8 cellular contexts compared by ENCODE assay signal in the genomic region with DNA sequence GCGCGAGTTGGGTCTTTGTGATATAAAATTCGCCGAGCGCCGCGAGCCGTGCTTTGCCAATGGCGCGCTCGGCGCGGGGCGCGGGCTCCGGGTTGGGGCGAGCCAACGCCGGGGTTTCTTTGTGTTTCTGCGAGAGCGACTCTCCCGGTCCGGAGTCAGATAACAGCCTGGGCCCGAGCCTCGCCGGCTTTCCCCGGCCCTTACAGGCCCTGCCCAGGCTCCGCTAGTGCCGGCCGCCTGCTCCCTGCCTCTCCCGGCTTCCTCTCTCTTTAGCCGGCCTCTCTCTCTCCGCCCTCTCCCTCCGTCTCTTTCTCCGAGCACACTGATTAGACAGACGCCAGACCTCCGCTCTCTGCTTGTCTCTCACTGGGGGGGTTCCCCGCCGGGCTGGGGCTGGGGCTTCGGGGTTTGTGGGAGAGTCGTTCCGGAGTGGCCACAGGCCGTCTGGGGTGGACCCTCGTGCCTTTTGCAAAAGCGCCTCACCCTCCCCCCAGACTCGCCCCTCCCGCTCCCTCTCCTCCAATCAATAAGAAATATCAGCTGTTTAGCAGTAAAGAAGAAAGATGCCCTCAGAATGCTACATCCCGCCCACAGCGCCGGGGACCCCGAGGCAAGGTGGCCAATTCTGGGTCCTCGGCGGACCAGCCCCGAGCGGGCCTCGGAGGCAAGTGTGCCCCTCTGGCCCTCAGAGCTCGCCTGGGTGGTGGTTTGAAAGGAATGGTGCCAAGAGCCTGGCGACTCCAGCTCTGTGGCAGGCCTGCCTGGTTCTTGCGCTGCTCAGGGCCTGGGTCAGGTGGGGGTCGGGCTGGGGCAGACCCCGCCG. TPM values are rescaled to one million over a fixed set of nuclear protein-coding genes. Genes with fewer than 3 reads are reported as not detected.
DNase-seq lines count a peak whose midpoint lies in the region; ATAC-seq and TF ChIP-seq lines count a peak whose summit lies in the region.

No MANE protein-coding gene starts in this region.

- H3K27me3 ChIP-seq in GM06990 (replicated peaks; ENCODE audit: control insufficient read depth, insufficient read depth, low read length) (no peaks in the 10 kb centered on the region), dorsolateral prefrontal cortex (peaks cover 10 to 96% (median 84%) of the 10 kb centered on the region in 45 donors), aorta (ENCODE audit: control insufficient read depth in 1 of 2, insufficient read depth in 2 of 2, low read length in 1 of 2) (no peaks in the 10 kb centered on the region)

- H3K27ac Mint-ChIP-seq in mesothelial cell of epicardium: peak overlapping the region; percentile 98

- ATAC-seq in aorta (ENCODE audit: low FRiP score): peak; percentile 31
- ATAC-seq in GM18870 (IDR thresholded peaks at IDR 0.05; ENCODE audit: unreplicated experiment): no peak

- TF ChIP-seq CTCF in GM06990 (IDR thresholded peaks at IDR 0.05; ENCODE audit: insufficient read depth, low read length, poor library complexity, severe bottlenecking) (no peak), dorsolateral prefrontal cortex (IDR thresholded peaks at IDR 0.05 in 54 of 56, conservative IDR thresholded peaks at IDR 0.05 in 2 of 56; ENCODE audit: low read depth in 1 of 56, partially characterized antibody in 56 of 56) (no peak), mesothelial cell of epicardium (IDR thresholded peaks at IDR 0.05; ENCODE audit: unreplicated experiment) (no peak)

- peaks cover 60% of the 10 kb centered on the region for H3K4me1 Mint-ChIP-seq in mesothelial cell of epicardium

- intact Hi-C loops in dorsolateral prefrontal cortex (cut with DNase I): no loop called here
- intact Hi-C loops in aorta (cut with DNase I): loop anchor here in 1 of 2 donors (5.0 to 10.0 kb wide), 2 partner anchors 731 to 869 kb away; no protein-coding TSS in a partner anchor

- H3K27me3 Mint-ChIP-seq in mesothelial cell of epicardium (ENCODE audit: low read depth): no peaks in the 10 kb centered on the region

- no peaks in the 10 kb centered on the region for H3K9me3 Mint-ChIP-seq in mesothelial cell of epicardium

- no peak for DNase-seq in GM06990 (ENCODE audit: extremely low read depth, insufficient read length)
- DNase-seq in NCI-H2171 treated with DMSO at 0.1 percent for 48 hours (lab: John Stamatoyannopoulos, UW): peak; percentile 64
- DNase-seq in dorsolateral prefrontal cortex: peak in 1 of 10 donors; percentile 56
- peak in 1 of 2 experiments; percentile 54 for DNase-seq in mesothelial cell of epicardium (ENCODE audit: low spot score in 2 of 2, unreplicated experiment in 2 of 2)
- DNase-seq in aorta: peak in 1 of 2 donors; percentile 83
- no peak for DNase-seq in NCI-H2107 treated with DMSO at 0.1 percent for 48 hours (lab: John Stamatoyannopoulos, UW; ENCODE audit: unreplicated experiment)
- no peak for DNase-seq in SKM-1 (lab: John Stamatoyannopoulos, UW; ENCODE audit: unreplicated experiment)

- peak overlapping the region in 50 of 59 donors; percentile 2 to 94 (median 72) for H3K27ac ChIP-seq in dorsolateral prefrontal cortex
- peak overlapping the region; percentile 62 to 84 for H3K27ac ChIP-seq in aorta (ENCODE audit: low read depth in 1 of 2, low read length in 2 of 2)

- H3K9me3 ChIP-seq in aorta (ENCODE audit: control insufficient read depth, low read length): no peaks in the 10 kb centered on the region

- WGBS in aorta, 2 donors: 2 to 3% methylated on average over 62 of the region's 62 CpGs

- H3K4me3 ChIP-seq in GM06990 (replicated peaks; ENCODE audit: low read depth, low read length) (peak overlapping the region; percentile 20), dorsolateral prefrontal cortex (peak overlapping the region in 58 of 59 donors; percentile 25 to 72 (median 52)), aorta (ENCODE audit: low read length in 2 of 2) (peak overlapping the region; percentile 77 to 98)

- H3K36me3 Mint-ChIP-seq in mesothelial cell of epicardium: peaks cover 43% of the 10 kb centered on the region

- no peaks in the 10 kb centered on the region for H3K36me3 ChIP-seq in GM06990 (ENCODE audit: control insufficient read depth, insufficient read depth, low read length)
- H3K36me3 ChIP-seq in aorta (ENCODE audit: control insufficient read depth in 1 of 2, insufficient read depth in 2 of 2, low read length in 1 of 2): peaks cover 2 to 4% of the 10 kb centered on the region in 2 donors

- H3K4me3 Mint-ChIP-seq in mesothelial cell of epicardium: peak overlapping the region; percentile 89

- no peaks in the 10 kb centered on the region for H3K4me1 ChIP-seq in aorta (ENCODE audit: control insufficient read depth in 1 of 2, insufficient read depth in 2 of 2, low read length in 2 of 2)

RNA-seq across cellular contexts. Expression of a gene that starts 2.9 kb away (rescaled TPM):
- total RNA-seq in dorsolateral prefrontal cortex (10 to 100 TPM in 65 of 120 experiments, 1 to 10 TPM in 55; 3.1 to 36.0 (median 10.5) TPM), mesothelial cell of epicardium (126 to 134 TPM (median 128 TPM) in 3 replicates), aorta (100 to 1,000 TPM; 102 to 132 TPM)
- polyA plus RNA-seq in aorta: 100 to 1,000 TPM in 1 of 2 donors, 10 to 100 TPM in 1; 26.0 to 115 TPM

Comparison
In these comparisons a context has a peak if more than half of its experiments do, and no peak if none do; other contexts are left out.
1. H3K4me3 ChIP-seq: peak in every context shown above with its lines; median percentile 88 in aorta; 52 in dorsolateral prefrontal cortex; 20 in GM06990.